Comparison of ENCODE assay signal across 9 cellular contexts in genomic region chr13:91154954-91155353, GRCh38.
DNase-seq lines count a peak whose midpoint lies in the region; ATAC-seq and TF ChIP-seq lines count a peak whose summit lies in the region.
"Had no signal": no experiment of that assay in that cellular context is flagged by ENCODE, and none has a peak within 500 bp of the region (broad histone marks: within the 10 kb centered on the region; RNA-seq: fewer than 3 reads in every experiment).

No MANE protein-coding gene starts in this region.

- TF ChIP-seq CTCF in NB4 (IDR thresholded peaks at IDR 0.05; ENCODE audit: low read depth, low read length) (no peak), lower lobe of right lung (IDR thresholded peaks at IDR 0.05) (no peak), WERI-Rb-1 (IDR thresholded peaks at IDR 0.05; ENCODE audit: low read depth, low read length) (no peak)

- no peaks in the 10 kb centered on the region for H3K36me3 ChIP-seq in lower lobe of right lung
- no peaks in the 10 kb centered on the region for H3K36me3 ChIP-seq in WERI-Rb-1

- H3K27me3 ChIP-seq in lower lobe of right lung (ENCODE audit: low read depth) (no peaks in the 10 kb centered on the region), WERI-Rb-1 (ENCODE audit: insufficient read depth, low read depth, severe bottlenecking) (no peaks in the 10 kb centered on the region)

- H3K4me3 ChIP-seq in NB4 (ENCODE audit: low read depth, low read length) (no peak overlapping the region), lower lobe of right lung (no peak overlapping the region), WERI-Rb-1 (ENCODE audit: low read depth, low read length) (no peak overlapping the region)

- ATAC-seq in GM18858 (IDR thresholded peaks at IDR 0.05; ENCODE audit: unreplicated experiment) (peak; percentile 64), HG02759 (IDR thresholded peaks at IDR 0.05; ENCODE audit: unreplicated experiment) (peak; percentile 86), lower lobe of right lung (peak; percentile 74 to 87), GM19455 (IDR thresholded peaks at IDR 0.05; ENCODE audit: unreplicated experiment) (no peak)

- intact Hi-C loops in lower lobe of right lung (cut with DNase I) = no loop called here

- TF ChIP-seq POLR2A in NB4 (IDR thresholded peaks at IDR 0.05; ENCODE audit: extremely low read depth, insufficient read length) = no peak

- no peaks in the 10 kb centered on the region for H3K4me1 ChIP-seq in lower lobe of right lung

- H3K9me3 ChIP-seq in lower lobe of right lung (no peaks in the 10 kb centered on the region), WERI-Rb-1 (ENCODE audit: severe bottlenecking) (no peaks in the 10 kb centered on the region)

- DNase-seq in NB4 (ENCODE audit: low read depth) (peak; percentile 30), lower lobe of right lung (peak; percentile 50), activated gamma-delta T cell treated with Interleukin-2 at 50 U/mL for 16 hours (no peak), NCI-H524 treated with DMSO at 0.1 percent for 48 hours (lab: John Stamatoyannopoulos, UW) (no peak), WERI-Rb-1 (no peak)
- DNase-seq: activated CD4-positive, CD25-positive, alpha-beta regulatory T cell treated with anti-CD3 and anti-CD28 coated beads, Interleukin-2, amount 50 U/mL, for 72 hours had no signal

- H3K27ac ChIP-seq in lower lobe of right lung (peak overlapping the region; percentile 70), WERI-Rb-1 (no peak overlapping the region)

Comparison
In these comparisons a context has a peak if more than half of its experiments do, and no peak if none do; other contexts are left out.
1. DNase-seq: peak in NB4 (single experiment) and lower lobe of right lung (single experiment); none in activated gamma-delta T cell treated with Interleukin-2 at 50 U/mL for 16 hours (single experiment), NCI-H524 treated with DMSO at 0.1 percent for 48 hours (single experiment) and WERI-Rb-1 (single experiment).